In the genomic region with DNA sequence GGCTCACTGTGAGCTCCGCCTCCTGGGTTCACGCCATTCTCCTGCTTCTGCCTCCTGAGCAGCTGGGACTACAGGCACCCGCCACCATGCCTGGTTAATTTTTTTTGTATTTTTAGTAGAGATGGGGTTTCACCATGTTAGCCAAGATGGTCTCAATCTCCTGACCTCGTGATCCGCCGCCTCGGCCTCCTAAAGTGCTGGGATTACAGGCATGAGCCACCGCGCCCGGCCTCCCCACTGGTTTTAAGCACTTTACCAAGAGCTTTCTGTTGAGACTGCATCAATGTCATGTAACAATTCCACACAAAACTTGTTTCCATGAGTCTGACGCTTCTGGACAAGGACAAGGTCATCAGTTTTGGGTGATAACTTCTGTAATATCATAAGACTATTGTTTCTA, we compare ENCODE assay signal across 4 cellular contexts.
DNase-seq lines count a peak whose midpoint lies in the region; ATAC-seq and TF ChIP-seq lines count a peak whose summit lies in the region.
"Not testable (repeated sequence)": the region's sequence is repeated elsewhere in the genome, so short reads cannot be mapped to it uniquely, and the experiment has no call there.

No MANE protein-coding gene starts in this region.

- intact Hi-C loops in Right ventricle myocardium inferior (cut with DNase I) = not testable (repeated sequence)

- H3K27me3 Mint-ChIP-seq in chondrocyte (ENCODE audit: low read depth); glutamatergic neuron (ENCODE audit: unreplicated experiment); neural crest cell (ENCODE audit: low read depth): not testable (repeated sequence)

- H3K4me3 Mint-ChIP-seq in chondrocyte (ENCODE audit: unreplicated experiment); glutamatergic neuron (ENCODE audit: unreplicated experiment); neural crest cell: not testable (repeated sequence)

- not testable (repeated sequence) for H3K4me1 Mint-ChIP-seq in chondrocyte (ENCODE audit: low read depth); neural crest cell
- peaks cover 33% of the 10 kb centered on the region for H3K4me1 Mint-ChIP-seq in glutamatergic neuron (ENCODE audit: low read depth, unreplicated experiment)

- peak; percentile 30 for DNase-seq in chondrocyte (ENCODE audit: low spot score)
- DNase-seq in glutamatergic neuron; neural crest cell (ENCODE audit: low read depth, low spot score): not testable (repeated sequence)
- peak; percentile 61 for DNase-seq in Right ventricle myocardium inferior (ENCODE audit: missing footprints)

- H3K36me3 Mint-ChIP-seq in chondrocyte (ENCODE audit: low read depth); glutamatergic neuron (ENCODE audit: unreplicated experiment); neural crest cell (ENCODE audit: low read depth): not testable (repeated sequence)

- H3K9me3 Mint-ChIP-seq in chondrocyte (ENCODE audit: low read depth); glutamatergic neuron (ENCODE audit: unreplicated experiment); neural crest cell: not testable (repeated sequence)

- TF ChIP-seq CTCF in chondrocyte (IDR thresholded peaks at IDR 0.05); glutamatergic neuron (IDR thresholded peaks at IDR 0.05; ENCODE audit: partially characterized antibody, unreplicated experiment); neural crest cell (conservative IDR thresholded peaks at IDR 0.05): not testable (repeated sequence)

- H3K27ac Mint-ChIP-seq in chondrocyte (ENCODE audit: unreplicated experiment) = not testable (repeated sequence)
- peak overlapping the region; percentile 30 for H3K27ac Mint-ChIP-seq in glutamatergic neuron (ENCODE audit: unreplicated experiment)
- peak overlapping the region; percentile 84 for H3K27ac Mint-ChIP-seq in neural crest cell (ENCODE audit: unreplicated experiment)

- not testable (repeated sequence) for ATAC-seq in Right ventricle myocardium inferior
